In genomic region chr2:179946346-179946745, GRCh38 we compare ENCODE assay signal across 6 cellular contexts.
"Had no signal": no experiment of that assay in that cellular context is flagged by ENCODE, and none has a peak within 500 bp of the region (broad histone marks: within the 10 kb centered on the region; RNA-seq: fewer than 3 reads in every experiment).

No MANE protein-coding gene starts in this region.

- FAIRE-seq: HTR-8/SVneo had no signal

- H3K4me2 ChIP-seq: KMS-11 had no signal

- DNase-seq: IMR-90, KBM-7, KG1 had no signal

- H3K9ac ChIP-seq: KMS-11 had no signal

- H3K27ac ChIP-seq: HL-60, KMS-11 had no signal
